33 cellular contexts compared by ENCODE assay signal in genomic region chr4:1449833-1450741, GRCh38. TPM values are rescaled to one million over a fixed set of nuclear protein-coding genes. Genes with fewer than 3 reads are reported as not detected.
DNase-seq lines count a peak whose midpoint lies in the region; ATAC-seq and TF ChIP-seq lines count a peak whose summit lies in the region.
"Had no signal": no experiment of that assay in that cellular context is flagged by ENCODE, and none has a peak within 500 bp of the region (broad histone marks: within the 10 kb centered on the region; RNA-seq: fewer than 3 reads in every experiment).

No MANE protein-coding gene starts in this region.

- no peak for TF ChIP-seq EP300 in esophagus muscularis mucosa (IDR thresholded peaks at IDR 0.05)

- H3K36me3 ChIP-seq in esophagus muscularis mucosa, result no peaks in the 10 kb centered on the region
- H3K36me3 ChIP-seq: BE2C, uterus had no signal

- H3K9me3 Mint-ChIP-seq in natural killer cell, result peaks cover 19 to 20% of the 10 kb centered on the region in 2 donors
- peaks cover 19 to 24% of the 10 kb centered on the region in 2 donors for H3K9me3 Mint-ChIP-seq in effector memory CD8-positive, alpha-beta T cell

- H3K27me3 Mint-ChIP-seq in natural killer cell (ENCODE audit: low read depth in 2 of 2), result peaks cover 0 to 5% of the 10 kb centered on the region in 2 donors
- peaks cover 18 to 21% of the 10 kb centered on the region in 2 donors for H3K27me3 Mint-ChIP-seq in effector memory CD8-positive, alpha-beta T cell
- H3K27me3 Mint-ChIP-seq: activated CD4-positive, alpha-beta memory T cell treated with anti-CD3 and anti-CD28 coated beads for 36 hours; activated naive CD4-positive, alpha-beta T cell treated with anti-CD3 and anti-CD28 coated beads, Interleukin-2, amount 10 ng/mL, durations not matched to agents 7 days and 5 days had no signal

- H3K9me3 ChIP-seq in esophagus muscularis mucosa, result no peaks in the 10 kb centered on the region
- H3K9me3 ChIP-seq: BE2C, uterus had no signal

- no peak overlapping the region for H3K27ac Mint-ChIP-seq in natural killer cell
- H3K27ac Mint-ChIP-seq in effector memory CD8-positive, alpha-beta T cell, result no peak overlapping the region
- H3K27ac Mint-ChIP-seq: activated CD4-positive, alpha-beta memory T cell treated with anti-CD3 and anti-CD28 coated beads for 36 hours; activated naive CD4-positive, alpha-beta T cell treated with anti-CD3 and anti-CD28 coated beads, Interleukin-2, amount 10 ng/mL, durations not matched to agents 7 days and 5 days; activated T-cell treated with anti-CD3 and anti-CD28 coated beads, Interleukin-2, amount 50 U/mL, for 72 hours; CD8-positive, alpha-beta memory T cell; naive thymus-derived CD4-positive, alpha-beta T cell; stimulated activated naive CD8-positive, alpha-beta T cell treated with anti-CD3 and anti-CD28 coated beads, Interleukin-15, Interleukin-2, amounts not matched to agents 100 ng/mL and 50 ng/mL, for 24 hours; T-helper 1 cell treated with Interleukin-12 subunit alpha and Interleukin-12 subunit beta and Interleukin-4 antibody, amounts not matched to agents 30 μg/mL and 1 μg/mL, for 36 hours had no signal

- H3K27me3 ChIP-seq in esophagus muscularis mucosa, result peaks cover 0 to 67% (median 0%) of the 10 kb centered on the region in 4 donors
- H3K27me3 ChIP-seq: BE2C, uterus had no signal

- peak; percentile 71 for DNase-seq in cardiac septum (ENCODE audit: low spot score)
- DNase-seq in left ventricle myocardium superior, result no peak
- DNase-seq in coronary artery (ENCODE audit: low spot score), result peak; percentile 71
- DNase-seq in natural killer cell, result peak; percentile 13
- DNase-seq in NCI-H524 (lab: John Stamatoyannopoulos, UW), result no peak
- DNase-seq in esophagus muscularis mucosa (ENCODE audit: extremely low spot score), result no peak
- DNase-seq in effector memory CD8-positive, alpha-beta T cell, result no peak
- DNase-seq: ACHN; activated CD4-positive, alpha-beta memory T cell treated with anti-CD3 and anti-CD28 coated beads for 36 hours; activated CD4-positive, CD25-positive, alpha-beta regulatory T cell; activated naive CD4-positive, alpha-beta T cell treated with anti-CD3 and anti-CD28 coated beads, Interleukin-2, amount 10 ng/mL, durations not matched to agents 7 days and 5 days; activated T-cell treated with anti-CD3 and anti-CD28 coated beads, Interleukin-2, amount 50 U/mL, for 72 hours; amygdala; BE2C; DMS 273 treated with DMSO at 0.1 percent for 48 hours; GM23248; KBM-7; NCI-H1105; NCI-H187 treated with DMSO at 0.1 percent for 48 hours; NCI-H2171 treated with DMSO at 0.1 percent for 48 hours; NCI-H510A; small intestine had no signal

- H3K4me1 ChIP-seq in esophagus muscularis mucosa, result no peaks in the 10 kb centered on the region
- H3K4me1 ChIP-seq: BE2C, uterus had no signal

- no peaks in the 10 kb centered on the region for H3K36me3 Mint-ChIP-seq in natural killer cell
- no peaks in the 10 kb centered on the region for H3K36me3 Mint-ChIP-seq in effector memory CD8-positive, alpha-beta T cell (ENCODE audit: insufficient read depth)
- H3K36me3 Mint-ChIP-seq: activated CD4-positive, alpha-beta memory T cell treated with anti-CD3 and anti-CD28 coated beads for 36 hours; activated naive CD4-positive, alpha-beta T cell treated with anti-CD3 and anti-CD28 coated beads, Interleukin-2, amount 10 ng/mL, durations not matched to agents 7 days and 5 days had no signal

- intact Hi-C loops in cardiac septum (cut with DNase I), result no loop called here
- intact Hi-C loops in left ventricle myocardium superior (cut with micrococcal nuclease), result no loop called here
- intact Hi-C loops in natural killer cell (cut with micrococcal nuclease), result no loop called here
- intact Hi-C loops in esophagus muscularis mucosa (cut with DNase I), result no loop called here

- TF ChIP-seq CTCF in coronary artery (IDR thresholded peaks at IDR 0.05), result no peak
- no peak for TF ChIP-seq CTCF in natural killer cell (IDR thresholded peaks at IDR 0.05)
- no peak for TF ChIP-seq CTCF in esophagus muscularis mucosa (IDR thresholded peaks at IDR 0.05)

- ATAC-seq in left ventricle myocardium superior (no peak), natural killer cell (no peak)
- no peak for ATAC-seq in effector memory CD8-positive, alpha-beta T cell (replicated peaks)
- ATAC-seq: activated T-cell treated with anti-CD3 and anti-CD28 coated beads, Interleukin-2, amount 50 U/mL, for 72 hours; naive thymus-derived CD4-positive, alpha-beta T cell had no signal

- 77% methylated on average over 28 of the region's 32 CpGs for WGBS in esophagus muscularis mucosa

- H3K4me3 Mint-ChIP-seq in natural killer cell, result no peak overlapping the region
- no peak overlapping the region for H3K4me3 Mint-ChIP-seq in effector memory CD8-positive, alpha-beta T cell
- H3K4me3 Mint-ChIP-seq: activated CD4-positive, alpha-beta memory T cell treated with anti-CD3 and anti-CD28 coated beads for 36 hours; activated naive CD4-positive, alpha-beta T cell treated with anti-CD3 and anti-CD28 coated beads, Interleukin-2, amount 10 ng/mL, durations not matched to agents 7 days and 5 days; activated T-cell treated with anti-CD3 and anti-CD28 coated beads, Interleukin-2, amount 50 U/mL, for 72 hours; CD8-positive, alpha-beta memory T cell; naive thymus-derived CD4-positive, alpha-beta T cell; stimulated activated naive CD8-positive, alpha-beta T cell treated with anti-CD3 and anti-CD28 coated beads, Interleukin-15, Interleukin-2, amounts not matched to agents 100 ng/mL and 50 ng/mL, for 24 hours; T-helper 1 cell treated with Interleukin-12 subunit alpha and Interleukin-12 subunit beta and Interleukin-4 antibody, amounts not matched to agents 30 μg/mL and 1 μg/mL, for 36 hours had no signal

- TF ChIP-seq POLR2A in esophagus muscularis mucosa (IDR thresholded peaks at IDR 0.05; ENCODE audit: low read depth), result no peak

- H3K27ac ChIP-seq in coronary artery (no peak overlapping the region), esophagus muscularis mucosa (replicated peaks in 1 of 4) (no peak overlapping the region)
- H3K27ac ChIP-seq: GM23248, RWPE1, uterus had no signal

- H3K4me1 Mint-ChIP-seq in natural killer cell, result no peaks in the 10 kb centered on the region
- H3K4me1 Mint-ChIP-seq in effector memory CD8-positive, alpha-beta T cell (ENCODE audit: low read depth in 2 of 2), result no peaks in the 10 kb centered on the region
- H3K4me1 Mint-ChIP-seq: activated naive CD4-positive, alpha-beta T cell treated with anti-CD3 and anti-CD28 coated beads, Interleukin-2, amount 10 ng/mL, durations not matched to agents 7 days and 5 days; CD8-positive, alpha-beta memory T cell had no signal

- H3K4me3 ChIP-seq in coronary artery (no peak overlapping the region), esophagus muscularis mucosa (no peak overlapping the region)
- H3K4me3 ChIP-seq: GM23248, uterus had no signal

RNA-seq across cellular contexts. Expression of gene NKX1-1, which starts 43.8 kb away (rescaled TPM):
- total RNA-seq in cardiac septum (not detected), left ventricle myocardium superior (not detected), natural killer cell (not detected), esophagus muscularis mucosa (not detected)
- total RNA-seq: activated CD4-positive, alpha-beta memory T cell treated with anti-CD3 and anti-CD28 coated beads for 36 hours; activated T-cell treated with anti-CD3 and anti-CD28 coated beads, Interleukin-2, amount 50 U/mL, for 72 hours; CD8-positive, alpha-beta memory T cell; glomerular endothelial cell; GM23248; liver; M059J; naive thymus-derived CD4-positive, alpha-beta T cell; OCI-LY7; omental fat pad; uterus had no signal

Comparison
In these comparisons a context has a peak if more than half of its experiments do, and no peak if none do; other contexts are left out.
1. DNase-seq: peak in cardiac septum (single experiment), coronary artery (single experiment) and natural killer cell (single experiment); none in left ventricle myocardium superior (single experiment), NCI-H524 (0 of 2), esophagus muscularis mucosa (single experiment) and effector memory CD8-positive, alpha-beta T cell (0 of 3).